In the genomic region with DNA sequence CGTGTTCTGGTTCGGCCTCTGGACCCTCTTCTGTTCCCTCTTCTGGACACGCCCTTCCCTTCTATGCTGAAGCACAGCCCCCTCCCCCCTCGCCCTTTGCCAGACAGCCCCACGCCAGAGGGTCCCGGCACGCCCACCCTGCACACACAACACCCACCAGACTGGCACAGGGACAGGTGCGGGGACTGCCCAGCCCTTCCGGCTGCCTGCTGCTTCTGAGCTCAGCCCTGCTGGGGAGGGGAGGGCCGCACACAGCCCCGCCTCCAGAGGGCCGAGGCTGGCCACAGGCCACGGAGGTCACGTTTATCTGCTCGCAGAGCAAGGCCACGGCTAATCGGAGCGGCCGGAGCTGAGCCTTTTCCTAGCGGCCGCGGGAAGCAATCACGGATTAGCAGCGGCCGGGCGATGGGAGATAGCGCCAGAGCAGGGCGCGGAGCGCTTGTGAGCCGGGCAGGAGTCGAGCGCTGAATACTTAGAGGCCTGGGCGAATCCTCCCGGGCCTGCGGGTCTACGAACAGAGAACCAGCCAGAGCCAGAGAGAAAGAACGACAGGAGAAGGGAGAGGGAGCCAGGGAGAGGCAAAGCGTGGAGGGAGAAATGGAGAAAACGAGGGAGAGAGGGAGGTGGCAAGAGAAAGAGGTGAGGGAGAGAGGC, we compare ENCODE assay signal across 9 cellular contexts. TPM values are rescaled to one million over a fixed set of nuclear protein-coding genes. Genes with fewer than 3 reads are reported as not detected.
DNase-seq lines count a peak whose midpoint lies in the region; ATAC-seq and TF ChIP-seq lines count a peak whose summit lies in the region.
"Had no signal": no experiment of that assay in that cellular context is flagged by ENCODE, and none has a peak within 500 bp of the region (broad histone marks: within the 10 kb centered on the region; RNA-seq: fewer than 3 reads in every experiment).

No MANE protein-coding gene starts in this region.

- ATAC-seq in GM21526 (IDR thresholded peaks at IDR 0.05; ENCODE audit: low FRiP score, unreplicated experiment): no peak

- TF ChIP-seq POLR2A in esophagus squamous epithelium (IDR thresholded peaks at IDR 0.05): no peak

- peak overlapping the region; percentile 10 to 60 (median 38) for H3K4me3 ChIP-seq in esophagus squamous epithelium

- DNase-seq in EL: peak; percentile 46
- DNase-seq in SHP77 treated with DMSO at 0.1 percent for 48 hours (lab: John Stamatoyannopoulos, UW): peak; percentile 46
- no peak for DNase-seq in esophagus squamous epithelium (lab: John Stamatoyannopoulos, UW)
- peak; percentile 66 for DNase-seq in mucosa of gallbladder (ENCODE audit: low spot score)
- DNase-seq in ureter (ENCODE audit: low spot score): peak; percentile 60
- no peak for DNase-seq in glomerular visceral epithelial cell (ENCODE audit: extremely low spot score)
- no peak for DNase-seq in T1000 (lab: John Stamatoyannopoulos, UW)

- TF ChIP-seq CTCF in esophagus squamous epithelium (IDR thresholded peaks at IDR 0.05): peak in 3 of 6 experiments; percentile 27 to 40 (median 38)

- peak overlapping the region in 3 of 4 donors; percentile 1 to 40 (median 40) for H3K27ac ChIP-seq in esophagus squamous epithelium

- 8 to 28% methylated on average over 4 to 15 of the region's 40 CpGs for WGBS in esophagus squamous epithelium, 2 donors

- H3K27me3 ChIP-seq in esophagus squamous epithelium: peaks cover 0 to 36% (median 0%) of the 10 kb centered on the region in 4 donors

- intact Hi-C loops in esophagus squamous epithelium (cut with DNase I): no loop called here

- H3K9me3 ChIP-seq in esophagus squamous epithelium: peaks cover 0 to 3% (median 0%) of the 10 kb centered on the region in 3 donors

- peaks cover 10 to 29% (median 12%) of the 10 kb centered on the region in 3 donors for H3K4me1 ChIP-seq in esophagus squamous epithelium

- no peaks in the 10 kb centered on the region for H3K36me3 ChIP-seq in esophagus squamous epithelium

RNA-seq across cellular contexts. Expression of gene OTUB1, which starts 21.5 kb away (rescaled TPM):
- total RNA-seq in esophagus squamous epithelium (10 to 100 TPM; 82.0 to 97.3 (median 89.7) TPM), mucosa of gallbladder (72.4 TPM), ureter (75.5 TPM)

RNA-seq across cellular contexts. Expression of gene FLRT1, which starts 28.0 kb away (rescaled TPM):
- total RNA-seq in esophagus squamous epithelium (under 1 TPM in 3 of 4 donors, not detected in 1; 0.06 to 0.19 (median 0.08) TPM), mucosa of gallbladder (3.8 TPM), ureter (0.13 TPM)
- total RNA-seq: LHCN-M2 had no signal

RNA-seq across cellular contexts. Expression of gene COX8A, which starts 33.3 kb away (rescaled TPM):
- total RNA-seq in esophagus squamous epithelium (100 to 1,000 TPM; 417 to 745 (median 637) TPM), mucosa of gallbladder (368 TPM), ureter (291 TPM)

Comparison
In these comparisons a context has a peak if more than half of its experiments do, and no peak if none do; other contexts are left out.
1. DNase-seq: peak in EL (single experiment), SHP77 treated with DMSO at 0.1 percent for 48 hours (single experiment), mucosa of gallbladder (single experiment) and ureter (single experiment); none in esophagus squamous epithelium (single experiment), glomerular visceral epithelial cell (single experiment) and T1000 (single experiment).